ENCODE assay signal across 1 cellular context in genomic region chr11:773425-773824, GRCh38.
TF ChIP-seq lines count a peak whose summit lies in the region.

No MANE protein-coding gene starts in this region.

TF ChIP-seq in HCT116, 20 proteins besides CTCF, POLR2A, EP300 and RAD21:
- TF ChIP-seq SP1 (IDR thresholded peaks at IDR 0.05; ENCODE audit: low read depth) (no peak), EGR1 (IDR thresholded peaks at IDR 0.05; ENCODE audit: low read depth) (no peak), ELF1 (IDR thresholded peaks at IDR 0.05; ENCODE audit: borderline replicate concordance, low read depth) (no peak), CBX3 (IDR thresholded peaks at IDR 0.05; ENCODE audit: low read depth) (no peak), TCF7L2 (IDR thresholded peaks at IDR 0.05; ENCODE audit: borderline replicate concordance, extremely low read depth, insufficient read depth, insufficient read length) (no peak), POLR2AphosphoS5 (IDR thresholded peaks at IDR 0.05; ENCODE audit: low read depth, low read length) (no peak), REST (IDR thresholded peaks at IDR 0.05; ENCODE audit: low read depth) (no peak), JUND (IDR thresholded peaks at IDR 0.05) (no peak)
